1 cellular context compared by ENCODE assay signal in genomic region chr13:51584731-51585191, GRCh38.
TF ChIP-seq lines count a peak whose summit lies in the region.

No MANE protein-coding gene starts in this region.

TF ChIP-seq in HepG2, 621 proteins besides CTCF, POLR2A, EP300 and RAD21 (continued from another document and continues in another):
- TF ChIP-seq MLXIP (CRISPR knock-in tag; IDR thresholded peaks at IDR 0.05; ENCODE audit: borderline replicate concordance) (no peak), KMT2B (CRISPR knock-in tag; IDR thresholded peaks at IDR 0.05) (no peak), ZSCAN9 (CRISPR knock-in tag; IDR thresholded peaks at IDR 0.05; ENCODE audit: borderline replicate concordance) (no peak), ZNF253 (CRISPR knock-in tag; IDR thresholded peaks at IDR 0.05; ENCODE audit: borderline replicate concordance) (no peak; the same call in 1 of the 2 replicates), ZFP82 (CRISPR knock-in tag; IDR thresholded peaks at IDR 0.05; ENCODE audit: borderline replicate concordance) (no peak; the same call in 1 of the 2 replicates), HNF1B (CRISPR knock-in tag; IDR thresholded peaks at IDR 0.05) (no peak), ZNF317 (CRISPR knock-in tag; IDR thresholded peaks at IDR 0.05) (0 out of 2 replicates have a peak, but pooled peaks have one; percentile 38), ZMYM4 (CRISPR knock-in tag; IDR thresholded peaks at IDR 0.05) (no peak), ZNF496 (CRISPR knock-in tag; IDR thresholded peaks at IDR 0.05; ENCODE audit: insufficient replicate concordance) (no peak), ZNF501 (CRISPR knock-in tag; IDR thresholded peaks at IDR 0.05) (peak; percentile 77; the same call in 1 of the 2 replicates), MEIS1 (CRISPR knock-in tag; IDR thresholded peaks at IDR 0.05; ENCODE audit: borderline replicate concordance) (no peak), ZNF160 (CRISPR knock-in tag; IDR thresholded peaks at IDR 0.05) (no peak; the same call in 1 of the 2 replicates), ZNF367 (CRISPR knock-in tag; IDR thresholded peaks at IDR 0.05; ENCODE audit: borderline replicate concordance) (no peak), ZNF891 (CRISPR knock-in tag; IDR thresholded peaks at IDR 0.05) (peak; percentile 79), MLLT10 (CRISPR knock-in tag; IDR thresholded peaks at IDR 0.05) (no peak), MBNL3 (CRISPR knock-in tag; conservative IDR thresholded peaks at IDR 0.05) (no peak), KAT8 (CRISPR knock-in tag; IDR thresholded peaks at IDR 0.05) (peak; percentile 17; the same call in 1 of the 2 replicates), TCF12 (IDR thresholded peaks at IDR 0.05) (no peak), TCF12 (CRISPR knock-in tag; IDR thresholded peaks at IDR 0.05) (0 out of 2 replicates have a peak, but pooled peaks have one; percentile 26), ZNF644 (CRISPR knock-in tag; IDR thresholded peaks at IDR 0.05; ENCODE audit: low read depth) (no peak), ADNP (CRISPR knock-in tag; IDR thresholded peaks at IDR 0.05) (no peak), ZNF781 (CRISPR knock-in tag; IDR thresholded peaks at IDR 0.05; ENCODE audit: borderline replicate concordance, not compliant biosample characterization) (peak; percentile 73), NPAS2 (CRISPR knock-in tag; IDR thresholded peaks at IDR 0.05; ENCODE audit: borderline replicate concordance) (no peak), MAF1 (CRISPR knock-in tag; IDR thresholded peaks at IDR 0.05; ENCODE audit: borderline replicate concordance) (no peak), NFYC (CRISPR knock-in tag; IDR thresholded peaks at IDR 0.05) (no peak), ZNF530 (CRISPR knock-in tag; IDR thresholded peaks at IDR 0.05; ENCODE audit: low read depth) (no peak), MYC (CRISPR knock-in tag; IDR thresholded peaks at IDR 0.05; ENCODE audit: borderline replicate concordance) (peak; percentile 69; the same call in 1 of the 2 replicates), HDAC6 (IDR thresholded peaks at IDR 0.05; ENCODE audit: low read depth, low read length) (no peak), U2AF1 (optimal IDR thresholded peaks at IDR 0.05; ENCODE audit: low read depth, low read length) (peak; percentile 43), ZSCAN22 (CRISPR knock-in tag; IDR thresholded peaks at IDR 0.05) (no peak), KDM2A (CRISPR knock-in tag; IDR thresholded peaks at IDR 0.05; ENCODE audit: borderline replicate concordance, low read depth) (peak; percentile 48; the same call in 1 of the 2 replicates), RFXANK (CRISPR knock-in tag; IDR thresholded peaks at IDR 0.05) (no peak), SKI (IDR thresholded peaks at IDR 0.05; ENCODE audit: partially characterized antibody) (no peak), ZFP90 (CRISPR knock-in tag; IDR thresholded peaks at IDR 0.05; ENCODE audit: borderline replicate concordance) (no peak), ATAD3A (CRISPR knock-in tag; IDR thresholded peaks at IDR 0.05) (no peak), ZNF264 (CRISPR knock-in tag; IDR thresholded peaks at IDR 0.05) (no peak), SNAI1 (CRISPR knock-in tag; IDR thresholded peaks at IDR 0.05; ENCODE audit: borderline replicate concordance) (peak; percentile 91), LBX2 (CRISPR knock-in tag; IDR thresholded peaks at IDR 0.05; ENCODE audit: borderline replicate concordance) (no peak), ARNTL (CRISPR knock-in tag; IDR thresholded peaks at IDR 0.05) (no peak), ZNF577 (CRISPR knock-in tag; IDR thresholded peaks at IDR 0.05; ENCODE audit: borderline replicate concordance, low read depth) (no peak), MAFK (conservative IDR thresholded peaks at IDR 0.05 in 1 of 2, IDR thresholded peaks at IDR 0.05 in 1 of 2; ENCODE audit: low read length in 2 of 2) (no peak), YY1 (IDR thresholded peaks at IDR 0.05; ENCODE audit: insufficient read depth, insufficient replicate concordance, low read depth, low read length) (no peak), KLF9 (CRISPR knock-in tag; IDR thresholded peaks at IDR 0.05; ENCODE audit: low read depth) (no peak), SNAPC2 (CRISPR knock-in tag; IDR thresholded peaks at IDR 0.05) (no peak), ZZZ3 (CRISPR knock-in tag; IDR thresholded peaks at IDR 0.05; ENCODE audit: borderline replicate concordance) (no peak), ZNF639 (CRISPR knock-in tag; conservative IDR thresholded peaks at IDR 0.05) (no peak; the same call in 1 of the 2 replicates), PHF20 (CRISPR knock-in tag; IDR thresholded peaks at IDR 0.05) (0 out of 2 replicates have a peak, but pooled peaks have one; percentile 11), TBX3 (IDR thresholded peaks at IDR 0.05; ENCODE audit: borderline replicate concordance) (no peak), ISX (CRISPR knock-in tag; conservative IDR thresholded peaks at IDR 0.05) (0 out of 2 replicates have a peak, but pooled peaks have one; percentile 16), ZNF24 (IDR thresholded peaks at IDR 0.05) (no peak), STAT5B (CRISPR knock-in tag; IDR thresholded peaks at IDR 0.05) (no peak)
- TF ChIP-seq, protein P1, sequence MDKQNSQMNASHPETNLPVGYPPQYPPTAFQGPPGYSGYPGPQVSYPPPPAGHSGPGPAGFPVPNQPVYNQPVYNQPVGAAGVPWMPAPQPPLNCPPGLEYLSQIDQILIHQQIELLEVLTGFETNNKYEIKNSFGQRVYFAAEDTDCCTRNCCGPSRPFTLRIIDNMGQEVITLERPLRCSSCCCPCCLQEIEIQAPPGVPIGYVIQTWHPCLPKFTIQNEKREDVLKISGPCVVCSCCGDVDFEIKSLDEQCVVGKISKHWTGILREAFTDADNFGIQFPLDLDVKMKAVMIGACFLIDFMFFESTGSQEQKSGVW (CRISPR knock-in tag; IDR thresholded peaks at IDR 0.05; ENCODE audit: borderline replicate concordance) = no peak
- TF ChIP-seq, protein P2, sequence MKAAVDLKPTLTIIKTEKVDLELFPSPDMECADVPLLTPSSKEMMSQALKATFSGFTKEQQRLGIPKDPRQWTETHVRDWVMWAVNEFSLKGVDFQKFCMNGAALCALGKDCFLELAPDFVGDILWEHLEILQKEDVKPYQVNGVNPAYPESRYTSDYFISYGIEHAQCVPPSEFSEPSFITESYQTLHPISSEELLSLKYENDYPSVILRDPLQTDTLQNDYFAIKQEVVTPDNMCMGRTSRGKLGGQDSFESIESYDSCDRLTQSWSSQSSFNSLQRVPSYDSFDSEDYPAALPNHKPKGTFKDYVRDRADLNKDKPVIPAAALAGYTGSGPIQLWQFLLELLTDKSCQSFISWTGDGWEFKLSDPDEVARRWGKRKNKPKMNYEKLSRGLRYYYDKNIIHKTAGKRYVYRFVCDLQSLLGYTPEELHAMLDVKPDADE (CRISPR knock-in tag; IDR thresholded peaks at IDR 0.05) = 0 out of 2 replicates have a peak, but pooled peaks have one; percentile 14
- TF ChIP-seq, protein P3, sequence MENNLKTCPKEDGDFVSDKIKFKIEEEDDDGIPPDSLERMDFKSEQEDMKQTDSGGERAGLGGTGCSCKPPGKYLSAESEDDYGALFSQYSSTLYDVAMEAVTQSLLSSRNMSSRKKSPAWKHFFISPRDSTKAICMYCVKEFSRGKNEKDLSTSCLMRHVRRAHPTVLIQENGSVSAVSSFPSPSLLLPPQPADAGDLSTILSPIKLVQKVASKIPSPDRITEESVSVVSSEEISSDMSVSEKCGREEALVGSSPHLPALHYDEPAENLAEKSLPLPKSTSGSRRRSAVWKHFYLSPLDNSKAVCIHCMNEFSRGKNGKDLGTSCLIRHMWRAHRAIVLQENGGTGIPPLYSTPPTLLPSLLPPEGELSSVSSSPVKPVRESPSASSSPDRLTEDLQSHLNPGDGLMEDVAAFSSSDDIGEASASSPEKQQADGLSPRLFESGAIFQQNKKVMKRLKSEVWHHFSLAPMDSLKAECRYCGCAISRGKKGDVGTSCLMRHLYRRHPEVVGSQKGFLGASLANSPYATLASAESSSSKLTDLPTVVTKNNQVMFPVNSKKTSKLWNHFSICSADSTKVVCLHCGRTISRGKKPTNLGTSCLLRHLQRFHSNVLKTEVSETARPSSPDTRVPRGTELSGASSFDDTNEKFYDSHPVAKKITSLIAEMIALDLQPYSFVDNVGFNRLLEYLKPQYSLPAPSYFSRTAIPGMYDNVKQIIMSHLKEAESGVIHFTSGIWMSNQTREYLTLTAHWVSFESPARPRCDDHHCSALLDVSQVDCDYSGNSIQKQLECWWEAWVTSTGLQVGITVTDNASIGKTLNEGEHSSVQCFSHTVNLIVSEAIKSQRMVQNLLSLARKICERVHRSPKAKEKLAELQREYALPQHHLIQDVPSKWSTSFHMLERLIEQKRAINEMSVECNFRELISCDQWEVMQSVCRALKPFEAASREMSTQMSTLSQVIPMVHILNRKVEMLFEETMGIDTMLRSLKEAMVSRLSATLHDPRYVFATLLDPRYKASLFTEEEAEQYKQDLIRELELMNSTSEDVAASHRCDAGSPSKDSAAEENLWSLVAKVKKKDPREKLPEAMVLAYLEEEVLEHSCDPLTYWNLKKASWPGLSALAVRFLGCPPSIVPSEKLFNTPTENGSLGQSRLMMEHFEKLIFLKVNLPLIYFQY (CRISPR knock-in tag; IDR thresholded peaks at IDR 0.05; ENCODE audit: borderline replicate concordance) = 0 out of 2 replicates have a peak, but pooled peaks have one; percentile 19
- TF ChIP-seq, protein P4, sequence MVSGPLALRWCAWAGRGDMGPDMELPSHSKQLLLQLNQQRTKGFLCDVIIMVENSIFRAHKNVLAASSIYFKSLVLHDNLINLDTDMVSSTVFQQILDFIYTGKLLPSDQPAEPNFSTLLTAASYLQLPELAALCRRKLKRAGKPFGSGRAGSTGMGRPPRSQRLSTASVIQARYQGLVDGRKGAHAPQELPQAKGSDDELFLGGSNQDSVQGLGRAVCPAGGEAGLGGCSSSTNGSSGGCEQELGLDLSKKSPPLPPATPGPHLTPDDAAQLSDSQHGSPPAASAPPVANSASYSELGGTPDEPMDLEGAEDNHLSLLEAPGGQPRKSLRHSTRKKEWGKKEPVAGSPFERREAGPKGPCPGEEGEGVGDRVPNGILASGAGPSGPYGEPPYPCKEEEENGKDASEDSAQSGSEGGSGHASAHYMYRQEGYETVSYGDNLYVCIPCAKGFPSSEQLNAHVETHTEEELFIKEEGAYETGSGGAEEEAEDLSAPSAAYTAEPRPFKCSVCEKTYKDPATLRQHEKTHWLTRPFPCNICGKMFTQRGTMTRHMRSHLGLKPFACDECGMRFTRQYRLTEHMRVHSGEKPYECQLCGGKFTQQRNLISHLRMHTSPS (CRISPR knock-in tag; IDR thresholded peaks at IDR 0.05; ENCODE audit: low read depth) = no peak
